Comparison of ENCODE assay signal across 25 cellular contexts in the genomic region with DNA sequence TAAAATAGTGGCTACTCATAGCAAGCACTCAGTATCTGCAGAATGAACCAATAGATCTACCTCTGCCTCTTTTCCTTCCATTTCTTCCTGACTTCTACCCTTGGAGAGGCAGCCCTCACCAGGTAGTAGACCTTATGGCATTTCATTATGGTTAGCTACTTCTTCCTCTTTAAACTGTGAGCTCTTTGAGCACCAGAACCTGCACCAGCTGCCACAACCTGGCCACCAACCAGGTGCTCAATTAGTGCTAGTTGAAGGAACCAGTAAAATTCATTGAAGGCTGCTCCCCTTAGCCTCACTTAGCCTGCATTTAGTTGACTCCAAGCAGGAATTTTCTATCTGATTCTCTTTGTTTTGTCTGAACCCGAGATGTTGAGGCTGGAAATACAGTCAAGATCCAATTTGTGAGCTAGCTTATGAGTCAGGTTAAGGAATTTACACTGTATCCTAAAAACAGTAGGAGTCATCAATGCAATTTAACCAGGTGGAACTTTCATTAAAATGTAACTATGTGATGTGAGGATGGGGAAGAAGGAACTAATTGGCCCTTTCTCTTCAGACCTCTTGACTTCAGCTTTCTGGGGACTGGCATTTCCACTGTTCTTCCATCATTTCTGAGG.
A peak's percentile ranks its signal among the peaks of the same experiment; 100 is the strongest.
DNase-seq lines count a peak whose midpoint lies in the region; ATAC-seq and TF ChIP-seq lines count a peak whose summit lies in the region.
"Had no signal": no experiment of that assay in that cellular context is flagged by ENCODE, and none has a peak within 500 bp of the region (broad histone marks: within the 10 kb centered on the region; RNA-seq: fewer than 3 reads in every experiment).

No MANE protein-coding gene starts in this region.

- no peaks in the 10 kb centered on the region for H3K9me3 Mint-ChIP-seq in endodermal cell
- no peaks in the 10 kb centered on the region for H3K9me3 Mint-ChIP-seq in stimulated activated effector memory CD8-positive, alpha-beta T cell treated with anti-CD3 and anti-CD28 coated beads, Interleukin-12 subunit alpha, Interleukin-12 subunit beta, amount 100 ng/mL, for 72 hours
- H3K9me3 Mint-ChIP-seq: activated CD4-positive, alpha-beta T cell treated with anti-CD3 and anti-CD28 coated beads, Interleukin-2, amount 10 ng/mL, durations not matched to agents 24 days and 14 days; activated T-cell treated with anti-CD3 and anti-CD28 coated beads, Interleukin-2, amount 50 U/mL, for 4 hours; neural progenitor cell had no signal

- DNase-seq in DMS53 (lab: John Stamatoyannopoulos, UW) (peak; percentile 39), HT1080 (ENCODE audit: low read depth) (peak; percentile 13), astrocyte of the hippocampus (ENCODE audit: low read depth, low spot score) (peak; percentile 55), kidney glomerular epithelial cell (lab: John Stamatoyannopoulos, UW) (peak; percentile 95), endodermal cell (no peak), SIG-M5 (lab: John Stamatoyannopoulos, UW) (no peak)
- no peak for DNase-seq in stimulated activated effector memory CD8-positive, alpha-beta T cell treated with anti-CD3 and anti-CD28 coated beads, Interleukin-12 subunit alpha, Interleukin-12 subunit beta, amount 100 ng/mL, for 72 hours (ENCODE audit: low spot score in 2 of 2)
- DNase-seq: activated CD4-positive, alpha-beta T cell treated with anti-CD3 and anti-CD28 coated beads, Interleukin-2, amount 10 ng/mL, durations not matched to agents 24 days and 14 days; activated naive CD4-positive, alpha-beta T cell; activated T-cell treated with anti-CD3 and anti-CD28 coated beads, Interleukin-2, amount 50 U/mL, for 4 hours; brain microvascular endothelial cell; effector CD8-positive, alpha-beta T cell; GOT3; NCI-H1930; NCI-H82; posterior cingulate gyrus; right lobe of liver; stimulated activated CD4-positive, alpha-beta T cell treated with anti-CD3 and anti-CD28 coated beads, Interleukin-4, amount 100 ng/mL, for 1 hour; T-helper 2 cell; upper lobe of left lung; WERI-Rb-1 had no signal

- no peak overlapping the region for H3K4me3 ChIP-seq in endodermal cell (ENCODE audit: low read length)
- H3K4me3 ChIP-seq: neural progenitor cell, right lobe of liver, upper lobe of left lung had no signal

- no peaks in the 10 kb centered on the region for H3K9me3 ChIP-seq in endodermal cell (ENCODE audit: control insufficient read depth, low read length)
- H3K9me3 ChIP-seq: right lobe of liver, upper lobe of left lung had no signal

- H3K4me3 Mint-ChIP-seq in endodermal cell, result no peak overlapping the region
- no peak overlapping the region for H3K4me3 Mint-ChIP-seq in stimulated activated effector memory CD8-positive, alpha-beta T cell treated with anti-CD3 and anti-CD28 coated beads, Interleukin-12 subunit alpha, Interleukin-12 subunit beta, amount 100 ng/mL, for 72 hours
- H3K4me3 Mint-ChIP-seq: activated CD4-positive, alpha-beta T cell treated with anti-CD3 and anti-CD28 coated beads, Interleukin-2, amount 10 ng/mL, durations not matched to agents 24 days and 14 days; activated T-cell treated with anti-CD3 and anti-CD28 coated beads, Interleukin-2, amount 50 U/mL, for 4 hours; memory B cell; neural progenitor cell had no signal

- no peaks in the 10 kb centered on the region for H3K4me1 ChIP-seq in endodermal cell (ENCODE audit: control insufficient read depth, insufficient read depth, low read length)
- H3K4me1 ChIP-seq: right lobe of liver, upper lobe of left lung had no signal

- H3K27me3 Mint-ChIP-seq in endodermal cell (ENCODE audit: insufficient read depth), result no peaks in the 10 kb centered on the region

- H3K36me3 Mint-ChIP-seq in endodermal cell (ENCODE audit: low read depth), result no peaks in the 10 kb centered on the region
- no peaks in the 10 kb centered on the region for H3K36me3 Mint-ChIP-seq in stimulated activated effector memory CD8-positive, alpha-beta T cell treated with anti-CD3 and anti-CD28 coated beads, Interleukin-12 subunit alpha, Interleukin-12 subunit beta, amount 100 ng/mL, for 72 hours
- H3K36me3 Mint-ChIP-seq: memory B cell, neural progenitor cell had no signal

- H3K4me1 Mint-ChIP-seq in endodermal cell, result no peaks in the 10 kb centered on the region
- H3K4me1 Mint-ChIP-seq in stimulated activated effector memory CD8-positive, alpha-beta T cell treated with anti-CD3 and anti-CD28 coated beads, Interleukin-12 subunit alpha, Interleukin-12 subunit beta, amount 100 ng/mL, for 72 hours, result no peaks in the 10 kb centered on the region
- H3K4me1 Mint-ChIP-seq: activated CD4-positive, alpha-beta T cell treated with anti-CD3 and anti-CD28 coated beads, Interleukin-2, amount 10 ng/mL, durations not matched to agents 24 days and 14 days; memory B cell; neural progenitor cell had no signal

- no peak overlapping the region for H3K27ac Mint-ChIP-seq in endodermal cell
- no peak overlapping the region for H3K27ac Mint-ChIP-seq in stimulated activated effector memory CD8-positive, alpha-beta T cell treated with anti-CD3 and anti-CD28 coated beads, Interleukin-12 subunit alpha, Interleukin-12 subunit beta, amount 100 ng/mL, for 72 hours
- H3K27ac Mint-ChIP-seq: activated CD4-positive, alpha-beta T cell treated with anti-CD3 and anti-CD28 coated beads, Interleukin-2, amount 10 ng/mL, durations not matched to agents 24 days and 14 days; memory B cell; neural progenitor cell had no signal

- H3K36me3 ChIP-seq in endodermal cell (ENCODE audit: control insufficient read depth, insufficient read depth, low read length), result no peaks in the 10 kb centered on the region
- H3K36me3 ChIP-seq: brain microvascular endothelial cell, neural progenitor cell, right lobe of liver, upper lobe of left lung, WERI-Rb-1 had no signal

- WGBS in endodermal cell (ENCODE audit: insufficient coverage in 1 of 2, insufficient read length in 1 of 2), 2 experiments, result 79 to 80% methylated on average over 1 of the region's 1 CpG

- no peaks in the 10 kb centered on the region for H3K27me3 ChIP-seq in endodermal cell (ENCODE audit: control insufficient read depth, insufficient read depth, low read length, poor library complexity, severe bottlenecking)
- H3K27me3 ChIP-seq: brain microvascular endothelial cell, neural progenitor cell, right lobe of liver, upper lobe of left lung had no signal

- no peak overlapping the region for H3K9ac ChIP-seq in endodermal cell (ENCODE audit: extremely low read depth, low read length, poor library complexity, severe bottlenecking)
- H3K9ac ChIP-seq: neural progenitor cell had no signal

- no peak for TF ChIP-seq CTCF in endodermal cell (conservative IDR thresholded peaks at IDR 0.05)

- no peak for ATAC-seq in stimulated activated effector memory CD8-positive, alpha-beta T cell treated with anti-CD3 and anti-CD28 coated beads, Interleukin-12 subunit alpha, Interleukin-12 subunit beta, amount 100 ng/mL, for 72 hours
- ATAC-seq: activated T-cell treated with anti-CD3 and anti-CD28 coated beads, Interleukin-2, amount 50 U/mL, for 4 hours; right lobe of liver; SK-N-SH treated with all-trans-retinoic acid at 6 μM for 48 hours had no signal

- no peak overlapping the region for H3K27ac ChIP-seq in endodermal cell (ENCODE audit: low read depth, low read length)
- H3K27ac ChIP-seq: brain microvascular endothelial cell, C4-2B, neural progenitor cell, right lobe of liver, upper lobe of left lung, WERI-Rb-1 had no signal

Comparison
In these comparisons a context has a peak if more than half of its experiments do, and no peak if none do; other contexts are left out.
1. DNase-seq: peak in DMS53 (single experiment), HT1080 (single experiment), astrocyte of the hippocampus (single experiment) and kidney glomerular epithelial cell (single experiment); none in endodermal cell (single experiment), stimulated activated effector memory CD8-positive, alpha-beta T cell treated with anti-CD3 and anti-CD28 coated beads, Interleukin-12 subunit alpha, Interleukin-12 subunit beta, amount 100 ng/mL, for 72 hours (0 of 2) and SIG-M5 (single experiment).